ENCODE assay signal across 15 cellular contexts in genomic region chr3:50422153-50422552, GRCh38.
DNase-seq lines count a peak whose midpoint lies in the region; ATAC-seq and TF ChIP-seq lines count a peak whose summit lies in the region.
"Had no signal": no experiment of that assay in that cellular context is flagged by ENCODE, and none has a peak within 500 bp of the region (broad histone marks: within the 10 kb centered on the region; RNA-seq: fewer than 3 reads in every experiment).

No MANE protein-coding gene starts in this region.

- no peaks in the 10 kb centered on the region for H3K27me3 Mint-ChIP-seq in endodermal cell (ENCODE audit: insufficient read depth)
- H3K27me3 Mint-ChIP-seq in neural progenitor cell (ENCODE audit: insufficient read depth, low read depth): peaks cover 2% of the 10 kb centered on the region
- H3K27me3 Mint-ChIP-seq in stimulated activated naive B cell treated with anti-CD40 and anti-IgM and Interleukin-4, amounts not matched to agents 10 μg/mL and 1 μg/mL and 100 μg/mL, for 72 hours: peaks cover 8 to 9% of the 10 kb centered on the region in 2 donors
- H3K27me3 Mint-ChIP-seq: CD4-positive, alpha-beta memory T cell had no signal

- H3K4me3 ChIP-seq in HEK293 (ENCODE audit: low read depth, low read length) (no peak overlapping the region), endodermal cell (ENCODE audit: low read length) (no peak overlapping the region), neural progenitor cell (no peak overlapping the region)

- POLR2A ChIA-PET in HEK293 (lab: Yijun Ruan, JAX): no interaction called here

- H4K20me1 ChIP-seq in neural progenitor cell (ENCODE audit: low read depth): no peaks in the 10 kb centered on the region

- no peak overlapping the region for H3K4me2 ChIP-seq in neural progenitor cell

- TF ChIP-seq CTCF in HEK293 (tag by site-specific recombination; IDR thresholded peaks at IDR 0.05) (no peak), endodermal cell (conservative IDR thresholded peaks at IDR 0.05) (no peak), neural progenitor cell (IDR thresholded peaks at IDR 0.05) (no peak)

- H3K36me3 ChIP-seq in HEK293 (ENCODE audit: control insufficient read depth in 2 of 2, insufficient read depth in 1 of 2, low read length in 2 of 2): no peaks in the 10 kb centered on the region
- no peaks in the 10 kb centered on the region for H3K36me3 ChIP-seq in endodermal cell (ENCODE audit: control insufficient read depth, insufficient read depth, low read length)
- H3K36me3 ChIP-seq in neural progenitor cell: no peaks in the 10 kb centered on the region

- H3K27ac Mint-ChIP-seq in endodermal cell (peak overlapping the region; percentile 76), neural progenitor cell (peak overlapping the region; percentile 70)
- H3K27ac Mint-ChIP-seq in stimulated activated naive B cell treated with anti-CD40 and anti-IgM and Interleukin-4, amounts not matched to agents 10 μg/mL and 1 μg/mL and 100 μg/mL, for 72 hours: peak overlapping the region; percentile 22

- H2AFZ ChIP-seq in neural progenitor cell (replicated peaks): no peak overlapping the region

- no peak for ATAC-seq in stimulated activated naive B cell treated with anti-CD40 and anti-IgM and Interleukin-4, amounts not matched to agents 10 μg/mL and 1 μg/mL and 100 μg/mL, for 72 hours (replicated peaks)
- ATAC-seq in HG03097 (IDR thresholded peaks at IDR 0.05; ENCODE audit: low FRiP score, unreplicated experiment) (no peak), GM18511 (IDR thresholded peaks at IDR 0.05; ENCODE audit: unreplicated experiment) (no peak)

- no peaks in the 10 kb centered on the region for H3K79me2 ChIP-seq in neural progenitor cell (ENCODE audit: low read depth)

- H3K36me3 Mint-ChIP-seq in endodermal cell (ENCODE audit: low read depth) (no peaks in the 10 kb centered on the region), neural progenitor cell (no peaks in the 10 kb centered on the region)
- H3K36me3 Mint-ChIP-seq in stimulated activated naive B cell treated with anti-CD40 and anti-IgM and Interleukin-4, amounts not matched to agents 10 μg/mL and 1 μg/mL and 100 μg/mL, for 72 hours: no peaks in the 10 kb centered on the region
- H3K36me3 Mint-ChIP-seq: CD4-positive, alpha-beta memory T cell had no signal

- no peaks in the 10 kb centered on the region for H3K9me3 Mint-ChIP-seq in endodermal cell
- no peaks in the 10 kb centered on the region for H3K9me3 Mint-ChIP-seq in neural progenitor cell
- H3K9me3 Mint-ChIP-seq in stimulated activated naive B cell treated with anti-CD40 and anti-IgM and Interleukin-4, amounts not matched to agents 10 μg/mL and 1 μg/mL and 100 μg/mL, for 72 hours: no peaks in the 10 kb centered on the region
- H3K9me3 Mint-ChIP-seq: CD4-positive, alpha-beta memory T cell had no signal

- peaks cover 12% of the 10 kb centered on the region for H3K4me1 Mint-ChIP-seq in endodermal cell
- peaks cover 7% of the 10 kb centered on the region for H3K4me1 Mint-ChIP-seq in neural progenitor cell
- peaks cover 3 to 4% of the 10 kb centered on the region in 2 donors for H3K4me1 Mint-ChIP-seq in stimulated activated naive B cell treated with anti-CD40 and anti-IgM and Interleukin-4, amounts not matched to agents 10 μg/mL and 1 μg/mL and 100 μg/mL, for 72 hours
- H3K4me1 Mint-ChIP-seq: CD4-positive, alpha-beta memory T cell had no signal

- CTCF ChIA-PET in HEK293 (lab: Yijun Ruan, JAX): no interaction called here

- no peaks in the 10 kb centered on the region for H3F3A ChIP-seq in neural progenitor cell (ENCODE audit: low read depth)

- H3K4me1 ChIP-seq in HEK293 (ENCODE audit: control insufficient read depth, insufficient read depth, low read length) (no peaks in the 10 kb centered on the region), endodermal cell (ENCODE audit: control insufficient read depth, insufficient read depth, low read length) (no peaks in the 10 kb centered on the region), neural progenitor cell (no peaks in the 10 kb centered on the region)

- H3K4me3 Mint-ChIP-seq in endodermal cell (no peak overlapping the region), neural progenitor cell (no peak overlapping the region)
- no peak overlapping the region for H3K4me3 Mint-ChIP-seq in stimulated activated naive B cell treated with anti-CD40 and anti-IgM and Interleukin-4, amounts not matched to agents 10 μg/mL and 1 μg/mL and 100 μg/mL, for 72 hours
- H3K4me3 Mint-ChIP-seq: CD4-positive, alpha-beta memory T cell had no signal

- H3K9me3 ChIP-seq in HEK293 (ENCODE audit: control insufficient read depth, insufficient read depth, low read depth, low read length): no peaks in the 10 kb centered on the region
- H3K9me3 ChIP-seq in endodermal cell (ENCODE audit: control insufficient read depth, low read length): no peaks in the 10 kb centered on the region
- no peaks in the 10 kb centered on the region for H3K9me3 ChIP-seq in neural progenitor cell (ENCODE audit: low read depth)

- DNase-seq in endodermal cell (no peak), neural progenitor cell (ENCODE audit: low spot score) (no peak), MV-4-11 (lab: John Stamatoyannopoulos, UW) (no peak)
- DNase-seq in stimulated activated naive B cell treated with anti-CD40 and anti-IgM and Interleukin-4, amounts not matched to agents 10 μg/mL and 1 μg/mL and 100 μg/mL, for 72 hours: no peak
- DNase-seq: C1 segment of cervical spinal cord; Calu3; CD4-positive, alpha-beta memory T cell; COR-L47; DMS79 treated with DMSO at 0.1 percent for 48 hours; GF-D8; GOT3; HCEC 1CT had no signal

- 93 to 100% methylated on average over 1 of the region's 1 CpG for WGBS in endodermal cell (ENCODE audit: insufficient coverage in 1 of 2, insufficient read length in 1 of 2), 2 experiments

- H3K27ac ChIP-seq in HEK293 (ENCODE audit: extremely low read depth, low read depth, low read length) (no peak overlapping the region), endodermal cell (ENCODE audit: low read depth, low read length) (no peak overlapping the region), neural progenitor cell (no peak overlapping the region)

- H3K27me3 ChIP-seq in endodermal cell (ENCODE audit: control insufficient read depth, insufficient read depth, low read length, poor library complexity, severe bottlenecking) (no peaks in the 10 kb centered on the region), neural progenitor cell (no peaks in the 10 kb centered on the region)

- H3K9ac ChIP-seq in endodermal cell (ENCODE audit: extremely low read depth, low read length, poor library complexity, severe bottlenecking) (no peak overlapping the region), neural progenitor cell (no peak overlapping the region)

TF ChIP-seq in HEK293, 187 proteins besides CTCF, POLR2A, EP300 and RAD21:
- TF ChIP-seq ZNF664 (tag by site-specific recombination; IDR thresholded peaks at IDR 0.05): no peak
- TF ChIP-seq ZNF341 (tag by site-specific recombination; IDR thresholded peaks at IDR 0.05; ENCODE audit: low read depth): peak; percentile 92
- TF ChIP-seq HOXC10 (CRISPR knock-in tag; IDR thresholded peaks at IDR 0.05): no peak
- no peak for TF ChIP-seq KLF8 (tag by site-specific recombination; IDR thresholded peaks at IDR 0.05)
- TF ChIP-seq, protein P1, sequence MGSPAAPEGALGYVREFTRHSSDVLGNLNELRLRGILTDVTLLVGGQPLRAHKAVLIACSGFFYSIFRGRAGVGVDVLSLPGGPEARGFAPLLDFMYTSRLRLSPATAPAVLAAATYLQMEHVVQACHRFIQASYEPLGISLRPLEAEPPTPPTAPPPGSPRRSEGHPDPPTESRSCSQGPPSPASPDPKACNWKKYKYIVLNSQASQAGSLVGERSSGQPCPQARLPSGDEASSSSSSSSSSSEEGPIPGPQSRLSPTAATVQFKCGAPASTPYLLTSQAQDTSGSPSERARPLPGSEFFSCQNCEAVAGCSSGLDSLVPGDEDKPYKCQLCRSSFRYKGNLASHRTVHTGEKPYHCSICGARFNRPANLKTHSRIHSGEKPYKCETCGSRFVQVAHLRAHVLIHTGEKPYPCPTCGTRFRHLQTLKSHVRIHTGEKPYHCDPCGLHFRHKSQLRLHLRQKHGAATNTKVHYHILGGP (tag by site-specific recombination; IDR thresholded peaks at IDR 0.05): no peak
- TF ChIP-seq ZBTB21 (tag by site-specific recombination; IDR thresholded peaks at IDR 0.05): no peak
- TF ChIP-seq ZXDB (tag by site-specific recombination; IDR thresholded peaks at IDR 0.05): no peak
- no peak for TF ChIP-seq ZNF169 (tag by site-specific recombination; IDR thresholded peaks at IDR 0.05)

Comparison
In these comparisons a context has a peak if more than half of its experiments do, and no peak if none do; other contexts are left out.
1. H3K27ac Mint-ChIP-seq: peak in every context shown above with its lines; median percentile 76 in endodermal cell; 70 in neural progenitor cell; 22 in stimulated activated naive B cell treated with anti-CD40 and anti-IgM and Interleukin-4, amounts not matched to agents 10 μg/mL and 1 μg/mL and 100 μg/mL, for 72 hours.